8 cellular contexts compared by ENCODE assay signal in genomic region chr1:62677822-62678221, GRCh38. TPM values are rescaled to one million over a fixed set of nuclear protein-coding genes. Genes with fewer than 3 reads are reported as not detected.
A peak's percentile ranks its signal among the peaks of the same experiment; 100 is the strongest.
DNase-seq lines count a peak whose midpoint lies in the region; ATAC-seq, FAIRE-seq and TF ChIP-seq lines count a peak whose summit lies in the region.
"Not testable (repeated sequence)": the region's sequence is repeated elsewhere in the genome, so short reads cannot be mapped to it uniquely, and the experiment has no call there.

No MANE protein-coding gene starts in this region.

- H3K36me3 ChIP-seq in HEK293 (ENCODE audit: control insufficient read depth in 2 of 2, insufficient read depth in 1 of 2, low read length in 2 of 2); H1 (ENCODE audit: control insufficient read depth in 2 of 4, insufficient read depth in 4 of 4, low read length in 3 of 4); fibroblast of lung (ENCODE audit: control insufficient read depth, insufficient read depth, low read length); mesenchymal stem cell (ENCODE audit: control insufficient read depth in 1 of 2, insufficient read depth in 2 of 2, low read depth in 1 of 2, low read length in 2 of 2); osteoblast (ENCODE audit: insufficient read depth, low read length); smooth muscle cell (ENCODE audit: low read depth): not testable (repeated sequence)
- H3K36me3 ChIP-seq in SK-N-SH (replicated peaks in 1 of 2; ENCODE audit: control insufficient read depth in 1 of 2, insufficient read depth in 2 of 2, low read length in 1 of 2) = peaks cover 2 to 18% of the 10 kb centered on the region in 2 experiments

- not testable (repeated sequence) for H3K27me3 Mint-ChIP-seq in WTC11 (ENCODE audit: low read depth)

- H3K36me3 Mint-ChIP-seq in WTC11 = not testable (repeated sequence)

- not testable (repeated sequence) for H3K9me3 Mint-ChIP-seq in WTC11

- WGBS in SK-N-SH (ENCODE audit: low lambda C conversion rate) = 98% methylated on average over 2 of the region's 2 CpGs
- 91% methylated on average over 2 of the region's 2 CpGs; no CpG with 5 or more reads in 1 of the 2 experiments for WGBS in H1 (ENCODE audit: extremely low coverage in 1 of 2, insufficient coverage in 1 of 2, insufficient read length in 1 of 2, insufficient replicate concordance in 2 of 2, low coverage in 1 of 2, low lambda C conversion rate in 2 of 2, missing lambda C conversion rate in 1 of 2), 2 experiments
- WGBS in mesenchymal stem cell = no CpG with 5 or more reads among the region's 2 CpGs
- 98% methylated on average over 2 of the region's 2 CpGs for WGBS in smooth muscle cell (ENCODE audit: low lambda C conversion rate)

- H2BK15ac ChIP-seq in H1 (ENCODE audit: low read length); mesenchymal stem cell (ENCODE audit: low read depth, poor library complexity, severe bottlenecking): not testable (repeated sequence)

- H3K4me3 ChIP-seq in HEK293 (ENCODE audit: low read depth, low read length); SK-N-SH (ENCODE audit: low read depth in 2 of 2, low read length in 1 of 2); H1 (ENCODE audit: extremely low read depth in 1 of 4, insufficient read depth in 2 of 4, low read depth in 3 of 4, low read length in 4 of 4); fibroblast of lung (replicated peaks in 1 of 4; ENCODE audit: control extremely low read depth in 1 of 4, insufficient read depth in 1 of 4, low read depth in 3 of 4, low read length in 4 of 4); mesenchymal stem cell (ENCODE audit: insufficient read depth in 1 of 2, low read depth in 1 of 2, low read length in 2 of 2); osteoblast (ENCODE audit: insufficient read depth, low read length); smooth muscle cell: not testable (repeated sequence)

- H3K9me3 ChIP-seq in HEK293 (ENCODE audit: control insufficient read depth, insufficient read depth, low read depth, low read length); SK-N-SH; H1 (ENCODE audit: insufficient read depth in 2 of 2, low read depth in 1 of 2, low read length in 1 of 2); fibroblast of lung (ENCODE audit: control insufficient read depth, insufficient read depth, low read depth, low read length); mesenchymal stem cell (ENCODE audit: control insufficient read depth, low read length); osteoblast (ENCODE audit: low read depth, low read length); smooth muscle cell (replicated peaks; ENCODE audit: low read depth): not testable (repeated sequence)

- not testable (repeated sequence) for H3K27ac ChIP-seq in HEK293 (ENCODE audit: extremely low read depth, low read depth, low read length); H1 (ENCODE audit: low read depth, low read length); mesenchymal stem cell (ENCODE audit: low read length, poor library complexity, severe bottlenecking)
- H3K27ac ChIP-seq in SK-N-SH (ENCODE audit: low read depth in 2 of 2, low read length in 1 of 2) = peak overlapping the region in 1 of 2 experiments; percentile 70; a peak in 2 of 4 replicates
- peak overlapping the region; percentile 80 for H3K27ac ChIP-seq in fibroblast of lung (ENCODE audit: insufficient read depth, low read length)
- H3K27ac ChIP-seq in osteoblast (ENCODE audit: low read depth, low read length) = peak overlapping the region; percentile 21
- peak overlapping the region; percentile 37 for H3K27ac ChIP-seq in smooth muscle cell (ENCODE audit: low read depth)

- not testable (repeated sequence) for H2BK5ac ChIP-seq in H1 (ENCODE audit: low read depth, low read length); mesenchymal stem cell (ENCODE audit: low read depth, low read length, poor library complexity, severe bottlenecking)

- H3K27ac Mint-ChIP-seq in WTC11 = not testable (repeated sequence)

- H3K79me2 ChIP-seq in SK-N-SH (ENCODE audit: insufficient read depth) = peaks cover 100% of the 10 kb centered on the region
- H3K79me2 ChIP-seq in H1 (ENCODE audit: control insufficient read depth in 1 of 2, insufficient read depth in 2 of 2, low read length in 2 of 2) = peaks cover 0 to 71% of the 10 kb centered on the region in 2 experiments; a peak in 2 of 4 replicates
- peaks cover 72% of the 10 kb centered on the region for H3K79me2 ChIP-seq in fibroblast of lung (ENCODE audit: control insufficient read depth, insufficient read depth, low read length)
- H3K79me2 ChIP-seq in osteoblast (ENCODE audit: insufficient read depth, low read length) = peaks cover 77% of the 10 kb centered on the region
- H3K79me2 ChIP-seq in smooth muscle cell (ENCODE audit: low read depth) = peaks cover 83% of the 10 kb centered on the region

- ATAC-seq in WTC11 = not testable (repeated sequence)

- H3K79me1 ChIP-seq in H1 (ENCODE audit: low read depth, low read length); mesenchymal stem cell (replicated peaks; ENCODE audit: low read length, poor library complexity, severe bottlenecking): not testable (repeated sequence)

- not testable (repeated sequence) for H3K4me3 Mint-ChIP-seq in WTC11

- TF ChIP-seq CTCF in HEK293 (tag by site-specific recombination; IDR thresholded peaks at IDR 0.05); SK-N-SH (IDR thresholded peaks at IDR 0.05); WTC11 (IDR thresholded peaks at IDR 0.05); H1 (IDR thresholded peaks at IDR 0.05; ENCODE audit: control extremely low read depth in 1 of 3, insufficient read depth in 1 of 3, low read depth in 1 of 3, low read length in 3 of 3); fibroblast of lung (conservative IDR thresholded peaks at IDR 0.05 in 1 of 2, IDR thresholded peaks at IDR 0.05 in 1 of 2; ENCODE audit: low read depth in 1 of 2, low read length in 2 of 2); osteoblast (IDR thresholded peaks at IDR 0.05; ENCODE audit: extremely low read depth, low read depth, low read length); smooth muscle cell (IDR thresholded peaks at IDR 0.05; ENCODE audit: borderline replicate concordance, insufficient read depth, poor library complexity, severe bottlenecking): not testable (repeated sequence)

- TF ChIP-seq EP300 in SK-N-SH (IDR thresholded peaks at IDR 0.05; ENCODE audit: borderline replicate concordance in 1 of 2, low read depth in 1 of 2, low read length in 1 of 2); H1 (IDR thresholded peaks at IDR 0.05; ENCODE audit: borderline replicate concordance in 1 of 2, low read depth in 2 of 2, low read length in 2 of 2): not testable (repeated sequence)

- H3K4ac ChIP-seq in H1 (replicated peaks; ENCODE audit: insufficient read length, low read depth, low read length); mesenchymal stem cell (ENCODE audit: low read depth in 1 of 2, low read length in 2 of 2): not testable (repeated sequence)

- H3K9ac ChIP-seq in SK-N-SH; H1 (replicated peaks in 1 of 4; ENCODE audit: extremely low read depth in 1 of 4, low read depth in 3 of 4, low read length in 3 of 4); fibroblast of lung (ENCODE audit: insufficient read depth, low read length); smooth muscle cell (ENCODE audit: low read depth): not testable (repeated sequence)
- H3K9ac ChIP-seq in mesenchymal stem cell (ENCODE audit: low read length) = peak overlapping the region; percentile 69

- CTCF ChIA-PET in HEK293 (lab: Yijun Ruan, JAX); SK-N-SH (lab: Yijun Ruan, JAX); WTC11 (lab: Charles Lee): not testable (repeated sequence)
- CTCF ChIA-PET in H1 (lab: Charles Lee; ENCODE audit: partially characterized antibody) = interaction anchor here (0.6 kb wide), 1 partner anchor 585 kb away, joined by 3 read pairs; no protein-coding TSS in a partner anchor

- H3K23ac ChIP-seq in H1 (ENCODE audit: insufficient read length); mesenchymal stem cell (ENCODE audit: low read length in 2 of 2): not testable (repeated sequence)

- H3K14ac ChIP-seq in H1 (ENCODE audit: insufficient read length); mesenchymal stem cell (ENCODE audit: low read length in 2 of 2): not testable (repeated sequence)

- not testable (repeated sequence) for TF ChIP-seq RAD21 in SK-N-SH (IDR thresholded peaks at IDR 0.05; ENCODE audit: low read length); H1 (IDR thresholded peaks at IDR 0.05 in 1 of 2, conservative IDR thresholded peaks at IDR 0.05 in 1 of 2; ENCODE audit: low read depth in 2 of 2, low read length in 2 of 2)

- H2AFZ ChIP-seq in SK-N-SH (ENCODE audit: low read depth); H1 (ENCODE audit: low read length); fibroblast of lung (ENCODE audit: low read length); mesenchymal stem cell (ENCODE audit: low read depth, low read length); osteoblast (ENCODE audit: low read length); smooth muscle cell (ENCODE audit: low read depth): not testable (repeated sequence)

- H3K18ac ChIP-seq in H1 (ENCODE audit: extremely low read depth, low read length); mesenchymal stem cell (ENCODE audit: low read depth in 1 of 2, low read length in 2 of 2): not testable (repeated sequence)

- not testable (repeated sequence) for H4K91ac ChIP-seq in H1 (replicated peaks; ENCODE audit: insufficient read length, low read length); mesenchymal stem cell (ENCODE audit: low read length)

- not testable (repeated sequence) for H2BK20ac ChIP-seq in H1 (ENCODE audit: low read length)

- peak overlapping the region; percentile 69; the same call in 1 of the 2 replicates for H3K4me2 ChIP-seq in SK-N-SH
- not testable (repeated sequence) for H3K4me2 ChIP-seq in H1 (ENCODE audit: insufficient read depth in 1 of 2, low read depth in 2 of 2, low read length in 2 of 2); fibroblast of lung (ENCODE audit: extremely low read depth, insufficient read depth, low read length); mesenchymal stem cell (ENCODE audit: low read length, poor library complexity, severe bottlenecking); osteoblast (ENCODE audit: insufficient read depth, low read length); smooth muscle cell

- peaks cover 31% of the 10 kb centered on the region for H3K4me1 Mint-ChIP-seq in WTC11

- not testable (repeated sequence) for H2BK120ac ChIP-seq in H1 (replicated peaks; ENCODE audit: low read depth, low read length); mesenchymal stem cell (ENCODE audit: low read depth, low read length)

- H4K5ac ChIP-seq in H1 (ENCODE audit: insufficient read length, low read depth, low read length) = not testable (repeated sequence)

- H4K8ac ChIP-seq in H1 (ENCODE audit: extremely low read depth, insufficient read depth, low read length); mesenchymal stem cell (ENCODE audit: low read length): not testable (repeated sequence)

- H3K23me2 ChIP-seq in H1 (ENCODE audit: low read depth, low read length) = not testable (repeated sequence)

- H3K9me2 ChIP-seq in SK-N-SH = not testable (repeated sequence)

- not testable (repeated sequence) for H2AK5ac ChIP-seq in H1 (ENCODE audit: low read depth, low read length); mesenchymal stem cell (ENCODE audit: low read length, severe bottlenecking)

- H3K4me1 ChIP-seq in HEK293 (ENCODE audit: control insufficient read depth, insufficient read depth, low read length); H1 (replicated peaks in 1 of 4; ENCODE audit: control insufficient read depth in 3 of 4, insufficient read depth in 4 of 4, low read length in 3 of 4); fibroblast of lung (ENCODE audit: control insufficient read depth, extremely low read depth, insufficient read depth, low read length); mesenchymal stem cell (ENCODE audit: control insufficient read depth, insufficient read depth, low read depth, low read length); smooth muscle cell (ENCODE audit: low read depth): not testable (repeated sequence)
- H3K4me1 ChIP-seq in SK-N-SH (ENCODE audit: control insufficient read depth in 1 of 2, insufficient read depth in 2 of 2, low read depth in 1 of 2, low read length in 1 of 2) (peaks cover 4 to 11% of the 10 kb centered on the region in 2 experiments), osteoblast (ENCODE audit: insufficient read depth, low read length) (peaks cover 15% of the 10 kb centered on the region)

- H3F3A ChIP-seq in SK-N-SH (replicated peaks; ENCODE audit: insufficient read depth) = peaks cover 28% of the 10 kb centered on the region
- not testable (repeated sequence) for H3F3A ChIP-seq in smooth muscle cell (ENCODE audit: low read depth)

- not testable (repeated sequence) for TF ChIP-seq POLR2A in H1 (IDR thresholded peaks at IDR 0.05; ENCODE audit: control extremely low read depth in 1 of 2, low read depth in 2 of 2, low read length in 2 of 2)

- H3K56ac ChIP-seq in H1 (replicated peaks; ENCODE audit: insufficient read length, low read depth, low read length) = not testable (repeated sequence)

- POLR2A ChIA-PET in HEK293 (lab: Yijun Ruan, JAX); SK-N-SH (lab: Yijun Ruan, JAX); WTC11 (lab: Charles Lee); H1 (lab: Charles Lee; ENCODE audit: partially characterized antibody): not testable (repeated sequence)

- peaks cover 49% of the 10 kb centered on the region for H4K20me1 ChIP-seq in SK-N-SH (ENCODE audit: insufficient read depth)
- not testable (repeated sequence) for H4K20me1 ChIP-seq in H1 (replicated peaks in 1 of 2; ENCODE audit: control insufficient read depth in 1 of 2, insufficient read depth in 2 of 2, low read length in 2 of 2); fibroblast of lung (ENCODE audit: control insufficient read depth, extremely low read depth, insufficient read depth, low read length); osteoblast (ENCODE audit: insufficient read depth, low read length)
- H4K20me1 ChIP-seq in smooth muscle cell (ENCODE audit: low read depth) = peaks cover 79% of the 10 kb centered on the region

- not testable (repeated sequence) for H3K27me3 ChIP-seq in SK-N-SH (ENCODE audit: insufficient read depth); H1 (replicated peaks in 1 of 4; ENCODE audit: control insufficient read depth in 3 of 4, extremely low read depth in 1 of 4, insufficient read depth in 3 of 4, low read length in 3 of 4); fibroblast of lung (ENCODE audit: control insufficient read depth, insufficient read depth, low read length); mesenchymal stem cell (ENCODE audit: control insufficient read depth in 1 of 2, insufficient read depth in 1 of 2, low read length in 2 of 2); osteoblast (ENCODE audit: insufficient read depth, low read length); smooth muscle cell (ENCODE audit: low read depth)

- not testable (repeated sequence) for DNase-seq in SK-N-SH; WTC11 (ENCODE audit: low spot score); H1 (ENCODE audit: low read depth in 1 of 2, low spot score in 2 of 2); fibroblast of lung (ENCODE audit: low read depth in 2 of 2); mesenchymal stem cell; osteoblast (ENCODE audit: insufficient read length, low spot score, missing footprints); smooth muscle cell (lab: John Stamatoyannopoulos, UW; ENCODE audit: unreplicated experiment)

- FAIRE-seq in H1 (lab: Jason Lieb, UNC) = not testable (repeated sequence)

- not testable (repeated sequence) for H2BK12ac ChIP-seq in H1 (ENCODE audit: low read depth, low read length); mesenchymal stem cell (ENCODE audit: low read length in 2 of 2)

RNA-seq across cellular contexts. Expression of gene DOCK7, which starts 10.4 kb away (rescaled TPM):
- 27.6 and 32.0 TPM in 2 replicates for polyA plus RNA-seq in SK-N-SH (2012; rRNA removed)
- polyA plus RNA-seq in SK-N-SH (2012; cell fraction: cytosol; rRNA removed) = 33.4 and 41.3 TPM in 2 replicates
- 24.1 and 52.5 TPM in 2 replicates for polyA plus RNA-seq in SK-N-SH (2012; cell fraction: nucleus; rRNA removed)
- total RNA-seq in WTC11 (2021) = 34.2 to 34.7 TPM (median 34.7 TPM) in 3 replicates
- total RNA-seq in H1 (2021; fragmentation: NEBNext Ultra II Directional; extraction: Animal tissue kit (Norgen Biotek cat#: 25700)) = 28.7 and 33.7 TPM in 2 replicates
- polyA plus RNA-seq in H1 (2011; rRNA removed) = 7.9 and 10.2 TPM in 2 replicates
- polyA plus RNA-seq in H1 (2011; cell fraction: cytosol; rRNA removed) = 16.7 TPM
- 22.0 TPM for polyA plus RNA-seq in H1 (2011; cell fraction: nucleus; rRNA removed)
- polyA plus RNA-seq in H1 (2012, experiment 1 of 2) = 17.0 to 44.9 TPM (median 20.4 TPM) in 4 replicates
- 1.6 TPM for polyA plus RNA-seq in H1 (2012, experiment 2 of 2)
- polyA plus RNA-seq in H1 (2013, experiment 1 of 2) = 17.8 TPM
- polyA plus RNA-seq in H1 (2013, experiment 2 of 2) = 13.6 TPM
- polyA minus RNA-seq in H1 (2011; rRNA and poly(A)+ RNA removed) = 48.7 and 122 TPM in 2 replicates
- 39.7 TPM for polyA minus RNA-seq in H1 (2011; cell fraction: cytosol; rRNA and poly(A)+ RNA removed)
- polyA minus RNA-seq in H1 (2011; cell fraction: nucleus; rRNA and poly(A)+ RNA removed) = 94.8 TPM
- total RNA-seq in fibroblast of lung = 92.5 and 153 TPM in 2 replicates
- 48.4 and 66.5 TPM in 2 replicates for polyA plus RNA-seq in fibroblast of lung
- 60.8 and 83.5 TPM in 2 replicates for polyA plus RNA-seq in fibroblast of lung (2012)
- 44.2 and 88.0 TPM in 2 replicates for polyA minus RNA-seq in fibroblast of lung (ENCODE audit: low replicate concordance)
- 35.9 TPM for polyA plus RNA-seq in mesenchymal stem cell (2013, experiment 1 of 2)
- 37.5 TPM for polyA plus RNA-seq in mesenchymal stem cell (2013, experiment 2 of 2)
- 73.8 and 91.3 TPM in 2 replicates for total RNA-seq in osteoblast
- 57.1 and 81.3 TPM in 2 replicates for total RNA-seq in smooth muscle cell
- polyA plus RNA-seq in smooth muscle cell = 19.6 and 25.4 TPM in 2 replicates
